Comparison of ENCODE assay signal across 8 cellular contexts in the genomic region with DNA sequence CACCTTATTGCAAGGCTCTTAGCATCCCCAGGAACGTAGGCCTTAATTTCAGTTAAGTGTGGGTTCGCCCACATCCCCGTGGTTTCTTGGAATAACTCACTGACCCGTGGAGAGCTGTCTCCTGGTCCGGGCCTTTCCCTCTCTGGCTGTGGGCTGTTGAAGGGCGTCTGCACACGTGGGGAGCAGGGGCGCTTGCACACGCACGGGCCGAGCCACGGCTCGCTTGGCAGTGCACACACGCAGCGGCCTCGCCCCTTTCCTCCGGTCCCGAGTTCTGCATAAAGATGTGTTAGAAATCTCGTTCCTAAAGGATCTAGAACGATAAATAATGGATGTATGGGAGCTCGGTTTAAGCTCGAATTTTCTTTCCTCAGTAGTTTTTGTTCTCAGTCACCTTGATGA.
DNase-seq lines count a peak whose midpoint lies in the region; ATAC-seq and TF ChIP-seq lines count a peak whose summit lies in the region.

No MANE protein-coding gene starts in this region.

- H3K4me3 ChIP-seq in GM06990 (replicated peaks; ENCODE audit: low read depth, low read length) (peak overlapping the region; percentile 57), psoas muscle (peak overlapping the region; percentile 64)

- TF ChIP-seq CTCF in GM06990 (IDR thresholded peaks at IDR 0.05; ENCODE audit: insufficient read depth, low read length, poor library complexity, severe bottlenecking) (no peak), psoas muscle (IDR thresholded peaks at IDR 0.05) (no peak)

- no peaks in the 10 kb centered on the region for H3K27me3 ChIP-seq in GM06990 (replicated peaks; ENCODE audit: control insufficient read depth, insufficient read depth, low read length)
- H3K27me3 ChIP-seq in psoas muscle (ENCODE audit: insufficient read depth in 3 of 3, low read length in 2 of 3) = no peaks in the 10 kb centered on the region

- intact Hi-C loops in left ventricle myocardium superior (cut with micrococcal nuclease) = no loop called here
- intact Hi-C loops in psoas muscle (cut with DNase I) = no loop called here

- ATAC-seq in HG03342 (IDR thresholded peaks at IDR 0.05; ENCODE audit: unreplicated experiment) (peak; percentile 32), left ventricle myocardium superior (peak; percentile 84), psoas muscle (peak in 2 of 4 donors; percentile 53 to 72), GM21390 (IDR thresholded peaks at IDR 0.05; ENCODE audit: unreplicated experiment) (no peak)
- ATAC-seq in activated naive CD4-positive, alpha-beta T cell treated with anti-CD3 and anti-CD28 coated beads, Interleukin-2, amount 50 U/mL, for 72 hours = peak; percentile 52 to 60
- ATAC-seq in activated CD4-positive, CD25-positive, alpha-beta regulatory T cell treated with anti-CD3 and anti-CD28 coated beads, Interleukin-2, amount 50 U/mL, for 24 hours = no peak

- no peaks in the 10 kb centered on the region for H3K9me3 ChIP-seq in psoas muscle

- peak; percentile 18 for DNase-seq in GM06990 (ENCODE audit: extremely low read depth, insufficient read length)
- DNase-seq in activated naive CD4-positive, alpha-beta T cell treated with anti-CD3 and anti-CD28 coated beads, Interleukin-2, amount 50 U/mL, for 72 hours (ENCODE audit: low spot score in 2 of 2) = peak in 1 of 2 donors; percentile 2
- DNase-seq in left ventricle myocardium superior = peak; percentile 64
- peak; percentile 18 to 52 for DNase-seq in psoas muscle
- no peak for DNase-seq in NCI-H2171 (lab: John Stamatoyannopoulos, UW)

- H3K36me3 Mint-ChIP-seq in activated naive CD4-positive, alpha-beta T cell treated with anti-CD3 and anti-CD28 coated beads, Interleukin-2, amount 50 U/mL, for 72 hours = no peaks in the 10 kb centered on the region

- no peaks in the 10 kb centered on the region for H3K9me3 Mint-ChIP-seq in activated naive CD4-positive, alpha-beta T cell treated with anti-CD3 and anti-CD28 coated beads, Interleukin-2, amount 50 U/mL, for 72 hours

- H3K27ac Mint-ChIP-seq in activated naive CD4-positive, alpha-beta T cell treated with anti-CD3 and anti-CD28 coated beads, Interleukin-2, amount 50 U/mL, for 72 hours = no peak overlapping the region

- no peaks in the 10 kb centered on the region for H3K4me1 ChIP-seq in psoas muscle

- H3K36me3 ChIP-seq in GM06990 (ENCODE audit: control insufficient read depth, insufficient read depth, low read length) = no peaks in the 10 kb centered on the region
- no peaks in the 10 kb centered on the region for H3K36me3 ChIP-seq in psoas muscle (ENCODE audit: insufficient read depth in 1 of 2, low read depth in 1 of 2)

- no peak overlapping the region for H3K27ac ChIP-seq in psoas muscle

- WGBS in psoas muscle, 3 donors = 33 to 35% (median 34%) methylated on average over 22 of the region's 22 CpGs

Comparison
In these comparisons a context has a peak if more than half of its experiments do, and no peak if none do; other contexts are left out.
1. ATAC-seq: peak in HG03342 (single experiment), activated naive CD4-positive, alpha-beta T cell treated with anti-CD3 and anti-CD28 coated beads, Interleukin-2, amount 50 U/mL, for 72 hours (2 of 2) and left ventricle myocardium superior (single experiment); none in GM21390 (single experiment) and activated CD4-positive, CD25-positive, alpha-beta regulatory T cell treated with anti-CD3 and anti-CD28 coated beads, Interleukin-2, amount 50 U/mL, for 24 hours (0 of 2).